In genomic region chr3:4984511-4984864, GRCh38 we compare ENCODE assay signal across 8 cellular contexts. TPM values are rescaled to one million over a fixed set of nuclear protein-coding genes. Genes with fewer than 3 reads are reported as not detected.
A peak's percentile ranks its signal among the peaks of the same experiment; 100 is the strongest.
DNase-seq lines count a peak whose midpoint lies in the region; ATAC-seq lines count a peak whose summit lies in the region.

No MANE protein-coding gene starts in this region.

- DNase-seq in central memory CD8-positive, alpha-beta T cell (ENCODE audit: low spot score in 2 of 2) = no peak
- DNase-seq in naive thymus-derived CD8-positive, alpha-beta T cell = no peak
- DNase-seq in NK-92 (lab: John Stamatoyannopoulos, UW; ENCODE audit: unreplicated experiment) (no peak), DMS79 (lab: John Stamatoyannopoulos, UW) (no peak)

- H3K4me3 ChIP-seq in ACC112 (ENCODE audit: low read depth, low read length) = peak overlapping the region; percentile 92

- H3K36me3 Mint-ChIP-seq in IgD-negative memory B cell = peaks cover 3% of the 10 kb centered on the region
- peaks cover 60% of the 10 kb centered on the region for H3K36me3 Mint-ChIP-seq in central memory CD8-positive, alpha-beta T cell (ENCODE audit: insufficient read depth)
- H3K36me3 Mint-ChIP-seq in naive thymus-derived CD8-positive, alpha-beta T cell = peaks cover 0 to 21% (median 4%) of the 10 kb centered on the region in 3 donors

- POLR2A ChIA-PET in naive thymus-derived CD8-positive, alpha-beta T cell (lab: Charles Lee) = interaction anchor here (1.1 to 1.6 kb wide), 3 partner anchors 9 to 150 kb away, joined by 3 to 6 read pairs (median 3); no protein-coding TSS in a partner anchor

- peaks cover 44 to 57% (median 56%) of the 10 kb centered on the region in 3 donors for H3K4me1 Mint-ChIP-seq in IgD-negative memory B cell
- peaks cover 64% of the 10 kb centered on the region for H3K4me1 Mint-ChIP-seq in central memory CD8-positive, alpha-beta T cell
- peaks cover 23 to 81% (median 55%) of the 10 kb centered on the region in 4 donors for H3K4me1 Mint-ChIP-seq in naive thymus-derived CD8-positive, alpha-beta T cell

- H3K4me1 ChIP-seq in ACC112 (ENCODE audit: control insufficient read depth, insufficient read depth, low read length, unreplicated experiment) = peaks cover 51% of the 10 kb centered on the region

- no peaks in the 10 kb centered on the region for H3K9me3 Mint-ChIP-seq in IgD-negative memory B cell
- no peaks in the 10 kb centered on the region for H3K9me3 Mint-ChIP-seq in central memory CD8-positive, alpha-beta T cell
- H3K9me3 Mint-ChIP-seq in naive thymus-derived CD8-positive, alpha-beta T cell = no peaks in the 10 kb centered on the region

- H3K27ac Mint-ChIP-seq in IgD-negative memory B cell = peak overlapping the region; percentile 90 to 99 (median 94)
- H3K27ac Mint-ChIP-seq in central memory CD8-positive, alpha-beta T cell (ENCODE audit: low read depth) = peak overlapping the region; percentile 93
- H3K27ac Mint-ChIP-seq in naive thymus-derived CD8-positive, alpha-beta T cell = peak overlapping the region in 8 of 10 donors; percentile 41 to 96 (median 86)

- H3K27me3 Mint-ChIP-seq in IgD-negative memory B cell = no peaks in the 10 kb centered on the region
- no peaks in the 10 kb centered on the region for H3K27me3 Mint-ChIP-seq in central memory CD8-positive, alpha-beta T cell
- no peaks in the 10 kb centered on the region for H3K27me3 Mint-ChIP-seq in naive thymus-derived CD8-positive, alpha-beta T cell

- H3K4me3 Mint-ChIP-seq in IgD-negative memory B cell = peak overlapping the region; percentile 76 to 90 (median 88)
- H3K4me3 Mint-ChIP-seq in central memory CD8-positive, alpha-beta T cell = peak overlapping the region; percentile 99
- H3K4me3 Mint-ChIP-seq in naive thymus-derived CD8-positive, alpha-beta T cell = peak overlapping the region in 6 of 10 donors; percentile 30 to 79 (median 66)

- H3K36me3 ChIP-seq in ACC112 (ENCODE audit: insufficient read depth, low read length) = peaks cover 25% of the 10 kb centered on the region

- no peak for ATAC-seq in central memory CD8-positive, alpha-beta T cell (replicated peaks; ENCODE audit: extremely low read depth, poor library complexity, severe bottlenecking)
- no peak for ATAC-seq in naive thymus-derived CD8-positive, alpha-beta T cell
- ATAC-seq in HG03175 (IDR thresholded peaks at IDR 0.05; ENCODE audit: unreplicated experiment) = no peak
- no peak for ATAC-seq in HG03439 (IDR thresholded peaks at IDR 0.05; ENCODE audit: unreplicated experiment)

- peak overlapping the region; percentile 96 for H3K27ac ChIP-seq in ACC112 (ENCODE audit: low read depth, low read length)

- no peaks in the 10 kb centered on the region for H3K27me3 ChIP-seq in ACC112 (ENCODE audit: insufficient read depth, low read length)

- peaks cover 51% of the 10 kb centered on the region for H3K79me2 ChIP-seq in ACC112 (ENCODE audit: control insufficient read depth, insufficient read depth, low read length, unreplicated experiment)

- H2AFZ ChIP-seq in ACC112 (ENCODE audit: low read length, unreplicated experiment) = no peak overlapping the region

RNA-seq across cellular contexts. Expression of gene BHLHE40, which starts 5.3 kb away (rescaled TPM):
- polyA plus RNA-seq in IgD-negative memory B cell = 11.1 TPM
- total RNA-seq in naive thymus-derived CD8-positive, alpha-beta T cell = 1 to 10 TPM; 4.5 to 5.1 TPM
- polyA plus RNA-seq in naive thymus-derived CD8-positive, alpha-beta T cell = 1 to 10 TPM; 1.1 to 10.0 (median 1.8) TPM
